ENCODE assay signal across 34 cellular contexts in the genomic region with DNA sequence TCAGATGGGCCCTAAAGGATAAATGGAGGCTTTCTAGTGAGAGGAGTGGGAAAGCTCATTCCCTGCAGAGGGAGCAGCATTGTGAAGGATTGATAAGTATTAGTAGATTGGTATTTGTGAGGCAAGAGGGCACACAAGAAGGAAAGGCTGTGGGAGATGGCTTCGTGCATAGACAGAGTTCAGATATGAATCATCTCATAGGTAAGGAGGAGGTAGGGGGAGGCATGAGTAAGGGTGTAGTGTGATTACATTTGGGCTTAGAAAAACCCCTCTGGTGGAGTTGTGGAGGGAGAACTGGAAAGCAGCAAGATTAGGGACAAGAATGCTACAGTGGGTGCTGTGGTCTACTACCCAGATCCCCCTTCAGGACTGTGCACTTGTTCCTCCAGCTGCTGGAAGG. TPM values are rescaled to one million over a fixed set of nuclear protein-coding genes. Genes with fewer than 3 reads are reported as not detected.
"Had no signal": no experiment of that assay in that cellular context is flagged by ENCODE, and none has a peak within 500 bp of the region (broad histone marks: within the 10 kb centered on the region; RNA-seq: fewer than 3 reads in every experiment).

No MANE protein-coding gene starts in this region.

- H3K36me3 Mint-ChIP-seq: memory B cell, natural killer cell had no signal

- H3K36me3 ChIP-seq: gastrocnemius medialis, heart left ventricle, neutrophil, right atrium auricular region, stomach, thyroid gland, vagina had no signal

- FAIRE-seq: endometrium, kidney, pancreas had no signal

- H3K4me1 ChIP-seq: gastrocnemius medialis, heart left ventricle, right atrium auricular region, stomach, vagina had no signal

- H3K27ac ChIP-seq: coronary artery, gastrocnemius medialis, heart left ventricle, hepatocyte, neutrophil, pancreas, right atrium auricular region, stomach, thyroid gland, vagina had no signal

- H2AFZ ChIP-seq: hepatocyte had no signal

- DNase-seq: dermis blood vessel endothelial cell; effector memory CD4-positive, alpha-beta T cell; foreskin fibroblast; gastrocnemius medialis; heart left ventricle; kidney; natural killer cell; pancreas; stimulated activated CD4-positive, alpha-beta T cell treated with anti-CD3 and anti-CD28 coated beads, Interleukin-12 subunit alpha, Interleukin-12 subunit beta, amount 100 ng/mL, for 4 hours; stimulated activated CD4-positive, alpha-beta T cell treated with anti-CD3 and anti-CD28 coated beads, Interleukin-1b, Interleukin-23, amount 100 ng/mL, for 48 hours; stimulated activated CD4-positive, alpha-beta T cell treated with anti-CD3 and anti-CD28 coated beads, Interleukin-4, amount 100 ng/mL, for 1 hour; stimulated activated CD8-positive, alpha-beta memory T cell treated with anti-CD3 and anti-CD28 coated beads, Interleukin-4, amount 100 ng/mL, for 48 hours; stimulated activated naive CD4-positive, alpha-beta T cell treated with Interleukin-2 at 50 U/mL for 16 hours; stomach; thyroid gland; trophoblast cell had no signal

- H3K4me2 ChIP-seq: hepatocyte, smooth muscle cell had no signal

- H3K27me3 ChIP-seq: hepatocyte, pancreas, right atrium auricular region, thyroid gland, vagina had no signal

- H3K4me3 ChIP-seq: coronary artery, gastrocnemius medialis, heart left ventricle, hepatocyte, lung, pancreas, right atrium auricular region, smooth muscle cell, stomach, thyroid gland, vagina had no signal

- ATAC-seq: gastrocnemius medialis, heart left ventricle, left lobe of liver, natural killer cell, pancreas, sciatic nerve had no signal

- H3K4me3 Mint-ChIP-seq: memory B cell, natural killer cell, neural crest cell had no signal

- H3K9me3 Mint-ChIP-seq: memory B cell, natural killer cell had no signal

- H3K9me3 ChIP-seq: gastrocnemius medialis, heart left ventricle, neutrophil, pancreas, right atrium auricular region, stomach, thyroid gland, vagina had no signal

- H3K79me2 ChIP-seq: hepatocyte had no signal

- H3K27ac Mint-ChIP-seq: memory B cell, natural killer cell had no signal

- H3K4me1 Mint-ChIP-seq: memory B cell, natural killer cell had no signal

RNA-seq across cellular contexts. Expression of gene ONECUT1, which starts 29.6 kb away (rescaled TPM):
- total RNA-seq: dermis blood vessel endothelial cell, gastrocnemius medialis, glomerular endothelial cell, heart left ventricle, kidney, natural killer cell, posterior vena cava, right atrium auricular region, sciatic nerve, subcutaneous adipose tissue, temporal lobe, thyroid gland, ureter, vagina had no signal
- polyA plus RNA-seq: esophagus, heart left ventricle, lung, stomach had no signal
